In genomic region chr5:172901012-172901780, GRCh38 we compare ENCODE assay signal across 8 cellular contexts. TPM values are rescaled to one million over a fixed set of nuclear protein-coding genes. Genes with fewer than 3 reads are reported as not detected.
DNase-seq lines count a peak whose midpoint lies in the region; ATAC-seq and TF ChIP-seq lines count a peak whose summit lies in the region.

No MANE protein-coding gene starts in this region.

- no peaks in the 10 kb centered on the region for H3K9me3 ChIP-seq in transverse colon
- H3K9me3 ChIP-seq in effector memory CD4-positive, alpha-beta T cell (ENCODE audit: control insufficient read depth, low read length): no peaks in the 10 kb centered on the region

- H3K27me3 ChIP-seq in mesendoderm (ENCODE audit: insufficient read depth, low read length, poor library complexity) (no peaks in the 10 kb centered on the region), transverse colon (no peaks in the 10 kb centered on the region)
- no peaks in the 10 kb centered on the region for H3K27me3 ChIP-seq in effector memory CD4-positive, alpha-beta T cell (replicated peaks; ENCODE audit: control insufficient read depth, insufficient read depth, low read length, poor library complexity, severe bottlenecking)

- H2BK120ac ChIP-seq in mesendoderm (ENCODE audit: low read depth, low read length): no peak overlapping the region

- H3K27me3 Mint-ChIP-seq in activated T-helper 17 cell treated with anti-CD3 and anti-CD28 coated beads, Interleukin-2, amount 50 U/mL, for 72 hours: no peaks in the 10 kb centered on the region

- H3K79me1 ChIP-seq in mesendoderm (ENCODE audit: low read length): no peaks in the 10 kb centered on the region

- no peaks in the 10 kb centered on the region for H3K9me3 Mint-ChIP-seq in activated T-helper 17 cell treated with anti-CD3 and anti-CD28 coated beads, Interleukin-2, amount 50 U/mL, for 72 hours

- H3K23ac ChIP-seq in mesendoderm (ENCODE audit: low read length): no peak overlapping the region

- no peak for TF ChIP-seq POLR2A in NB4 (IDR thresholded peaks at IDR 0.05; ENCODE audit: extremely low read depth, insufficient read length)
- no peak for TF ChIP-seq POLR2A in transverse colon (IDR thresholded peaks at IDR 0.05)

- no peaks in the 10 kb centered on the region for H3K79me2 ChIP-seq in mesendoderm (ENCODE audit: control insufficient read depth, insufficient read depth, low read length)

- H3K4me3 Mint-ChIP-seq in activated T-helper 17 cell treated with anti-CD3 and anti-CD28 coated beads, Interleukin-2, amount 50 U/mL, for 72 hours: no peak overlapping the region

- ATAC-seq in activated T-helper 17 cell treated with anti-CD3 and anti-CD28 coated beads, Interleukin-2, amount 50 U/mL, for 72 hours (replicated peaks): no peak

- TF ChIP-seq CTCF in NB4 (IDR thresholded peaks at IDR 0.05; ENCODE audit: low read depth, low read length) (no peak), epithelial cell of proximal tubule (conservative IDR thresholded peaks at IDR 0.05; ENCODE audit: low read depth, low read length) (no peak), transverse colon (IDR thresholded peaks at IDR 0.05) (no peak)

- H3K27ac ChIP-seq in mesendoderm (ENCODE audit: low read depth, low read length): no peak overlapping the region
- peak overlapping the region; percentile 87 to 95 (median 94) for H3K27ac ChIP-seq in transverse colon
- H3K27ac ChIP-seq in effector memory CD4-positive, alpha-beta T cell (ENCODE audit: insufficient read depth, low read length, poor library complexity, severe bottlenecking): no peak overlapping the region

- no peak overlapping the region for H3K9ac ChIP-seq in mesendoderm (ENCODE audit: low read length)

- H2BK5ac ChIP-seq in mesendoderm (ENCODE audit: low read length): no peak overlapping the region

- H3K4me1 ChIP-seq in mesendoderm (ENCODE audit: control insufficient read depth, low read depth, low read length) (no peaks in the 10 kb centered on the region), transverse colon (peaks cover 48 to 62% (median 55%) of the 10 kb centered on the region in 4 donors)
- H3K4me1 ChIP-seq in effector memory CD4-positive, alpha-beta T cell (ENCODE audit: control insufficient read depth, insufficient read depth, low read length, poor library complexity, severe bottlenecking): no peaks in the 10 kb centered on the region

- H3K27ac Mint-ChIP-seq in activated T-helper 17 cell treated with anti-CD3 and anti-CD28 coated beads, Interleukin-2, amount 50 U/mL, for 72 hours: no peak overlapping the region

- TF ChIP-seq EP300 in transverse colon (IDR thresholded peaks at IDR 0.05; ENCODE audit: low read depth): peak; percentile 75

- H3K4me1 Mint-ChIP-seq in activated T-helper 17 cell treated with anti-CD3 and anti-CD28 coated beads, Interleukin-2, amount 50 U/mL, for 72 hours: no peaks in the 10 kb centered on the region

- WGBS in mesendoderm (ENCODE audit: extremely low coverage, insufficient coverage, low lambda C conversion rate): no CpG with 5 or more reads among the region's 10 CpGs
- WGBS in transverse colon (ENCODE audit: low coverage in 1 of 2), 2 donors: 73 to 77% methylated on average over 7 to 10 of the region's 10 CpGs

- no peak overlapping the region for H3K56ac ChIP-seq in mesendoderm (ENCODE audit: low read length)

- no peak overlapping the region for H2AK5ac ChIP-seq in mesendoderm (ENCODE audit: low read length)

- H3K4ac ChIP-seq in mesendoderm (ENCODE audit: low read depth, low read length): no peak overlapping the region

- in situ Hi-C loops in transverse colon (cut with MboI; ENCODE audit: low pct_ligation_motif_present in 1 of 4, low pct_unique_long_range_greater_than_20kb in 1 of 4, low sequenced_read_pairs in 3 of 4): loop anchor here in 1 of 4 donors (10.0 kb wide), 1 partner anchor 46 kb away; no protein-coding TSS in a partner anchor

- H3K18ac ChIP-seq in mesendoderm (ENCODE audit: low read length): no peak overlapping the region

- peaks cover 37% of the 10 kb centered on the region for H3K36me3 Mint-ChIP-seq in activated T-helper 17 cell treated with anti-CD3 and anti-CD28 coated beads, Interleukin-2, amount 50 U/mL, for 72 hours (ENCODE audit: low read depth)

- DNase-seq in NB4 (ENCODE audit: low read depth): peak; percentile 24
- peak; percentile 91 for DNase-seq in epithelial cell of proximal tubule (ENCODE audit: low read depth)
- peak; percentile 80 for DNase-seq in mesendoderm
- DNase-seq in transverse colon: peak; percentile 42
- DNase-seq in effector memory CD4-positive, alpha-beta T cell: no peak
- no peak for DNase-seq in hypothalamus (lab: John Stamatoyannopoulos, UW)
- no peak for DNase-seq in activated effector memory CD4-positive, alpha-beta T cell treated with Interleukin-2 at 50 U/mL for 16 hours

- intact Hi-C loops in transverse colon (cut with DNase I; ENCODE audit: low total_unique reads): no loop called here

- no peak overlapping the region for H4K5ac ChIP-seq in mesendoderm (ENCODE audit: low read length)

- H4K8ac ChIP-seq in mesendoderm (ENCODE audit: low read depth, low read length): no peak overlapping the region

- H3K4me2 ChIP-seq in mesendoderm (ENCODE audit: low read length): no peak overlapping the region

- H3K4me3 ChIP-seq in NB4 (ENCODE audit: low read depth, low read length) (no peak overlapping the region), epithelial cell of proximal tubule (ENCODE audit: low read depth, low read length) (no peak overlapping the region), mesendoderm (ENCODE audit: low read length) (no peak overlapping the region), transverse colon (no peak overlapping the region)
- H3K4me3 ChIP-seq in effector memory CD4-positive, alpha-beta T cell (ENCODE audit: insufficient read depth, low read depth, low read length, poor library complexity, severe bottlenecking): no peak overlapping the region

- H2BK15ac ChIP-seq in mesendoderm (replicated peaks; ENCODE audit: low read depth): no peak overlapping the region

- H3K36me3 ChIP-seq in mesendoderm (ENCODE audit: control insufficient read depth, insufficient read depth, low read length): no peaks in the 10 kb centered on the region
- peaks cover 0 to 3% (median 0%) of the 10 kb centered on the region in 4 donors for H3K36me3 ChIP-seq in transverse colon
- peaks cover 18% of the 10 kb centered on the region for H3K36me3 ChIP-seq in effector memory CD4-positive, alpha-beta T cell (ENCODE audit: control insufficient read depth, insufficient read depth, low read length)

RNA-seq across cellular contexts. Expression of gene RPL26L1, which starts 58.0 kb away (rescaled TPM):
- total RNA-seq in epithelial cell of proximal tubule (73.1 and 86.5 TPM in 2 replicates), transverse colon (10 to 100 TPM in 2 of 4 donors, 1 to 10 TPM in 1, not detected in 1; 1.6 to 22.3 (median 19.5) TPM)
- polyA plus RNA-seq in mesendoderm (2013, experiment 1 of 2): 99.4 TPM
- 101 TPM for polyA plus RNA-seq in mesendoderm (2013, experiment 2 of 2)
- total RNA-seq in activated T-helper 17 cell treated with anti-CD3 and anti-CD28 coated beads, Interleukin-2, amount 50 U/mL, for 72 hours: 10 to 100 TPM; 31.8 to 64.9 TPM

Comparison
In these comparisons a context has a peak if more than half of its experiments do, and no peak if none do; other contexts are left out.
1. DNase-seq: peak in NB4 (single experiment), epithelial cell of proximal tubule (single experiment), mesendoderm (single experiment) and transverse colon (single experiment); none in effector memory CD4-positive, alpha-beta T cell (0 of 3), hypothalamus (0 of 51) and activated effector memory CD4-positive, alpha-beta T cell treated with Interleukin-2 at 50 U/mL for 16 hours (single experiment).
2. H3K27ac ChIP-seq: peak in transverse colon (4 of 4); none in mesendoderm (single experiment) and effector memory CD4-positive, alpha-beta T cell (single experiment).